Comparison of ENCODE assay signal across 1 cellular context in the genomic region with DNA sequence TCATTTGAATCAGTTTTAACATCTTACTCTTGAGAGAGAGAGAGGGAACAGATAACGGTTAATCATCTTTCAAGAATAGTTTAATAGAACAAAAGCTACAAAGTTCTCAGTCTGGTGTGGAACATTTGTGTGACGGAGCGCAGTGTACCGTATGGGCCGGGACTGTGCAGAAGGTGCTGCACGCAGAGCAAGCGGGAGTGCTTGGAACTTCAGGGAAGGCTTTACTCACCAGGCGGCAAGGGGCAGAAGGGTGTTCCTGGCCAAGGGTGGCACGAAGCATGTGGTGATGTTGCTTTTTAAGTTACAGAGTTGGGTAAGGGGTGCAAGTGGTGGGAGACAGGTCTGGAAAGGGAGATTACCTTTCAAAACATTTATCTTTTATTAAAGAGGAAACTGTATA.
TF ChIP-seq lines count a peak whose summit lies in the region.

No MANE protein-coding gene starts in this region.

TF ChIP-seq in IMR-90, 13 proteins besides CTCF, POLR2A, EP300 and RAD21 (continued from another document):
- TF ChIP-seq, protein P1, sequence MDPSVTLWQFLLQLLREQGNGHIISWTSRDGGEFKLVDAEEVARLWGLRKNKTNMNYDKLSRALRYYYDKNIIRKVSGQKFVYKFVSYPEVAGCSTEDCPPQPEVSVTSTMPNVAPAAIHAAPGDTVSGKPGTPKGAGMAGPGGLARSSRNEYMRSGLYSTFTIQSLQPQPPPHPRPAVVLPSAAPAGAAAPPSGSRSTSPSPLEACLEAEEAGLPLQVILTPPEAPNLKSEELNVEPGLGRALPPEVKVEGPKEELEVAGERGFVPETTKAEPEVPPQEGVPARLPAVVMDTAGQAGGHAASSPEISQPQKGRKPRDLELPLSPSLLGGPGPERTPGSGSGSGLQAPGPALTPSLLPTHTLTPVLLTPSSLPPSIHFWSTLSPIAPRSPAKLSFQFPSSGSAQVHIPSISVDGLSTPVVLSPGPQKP (IDR thresholded peaks at IDR 0.05; ENCODE audit: borderline replicate concordance, low read depth, low read length): no peak
- TF ChIP-seq SMC3 (IDR thresholded peaks at IDR 0.05; ENCODE audit: low read depth, low read length) (no peak), RCOR1 (IDR thresholded peaks at IDR 0.05; ENCODE audit: insufficient replicate concordance, low read length) (no peak), BHLHE40 (IDR thresholded peaks at IDR 0.05; ENCODE audit: low read depth, low read length) (no peak), MXI1 (IDR thresholded peaks at IDR 0.05; ENCODE audit: borderline replicate concordance, low read depth, low read length) (no peak), NFE2L2 (IDR thresholded peaks at IDR 0.05; ENCODE audit: low read depth, low read length) (no peak), MAFK (IDR thresholded peaks at IDR 0.05; ENCODE audit: low read depth, low read length) (no peak), FOS (IDR thresholded peaks at IDR 0.05; ENCODE audit: low read depth, low read length) (no peak), CEBPB (IDR thresholded peaks at IDR 0.05; ENCODE audit: low read depth, low read length) (no peak)
- TF ChIP-seq, protein P2, sequence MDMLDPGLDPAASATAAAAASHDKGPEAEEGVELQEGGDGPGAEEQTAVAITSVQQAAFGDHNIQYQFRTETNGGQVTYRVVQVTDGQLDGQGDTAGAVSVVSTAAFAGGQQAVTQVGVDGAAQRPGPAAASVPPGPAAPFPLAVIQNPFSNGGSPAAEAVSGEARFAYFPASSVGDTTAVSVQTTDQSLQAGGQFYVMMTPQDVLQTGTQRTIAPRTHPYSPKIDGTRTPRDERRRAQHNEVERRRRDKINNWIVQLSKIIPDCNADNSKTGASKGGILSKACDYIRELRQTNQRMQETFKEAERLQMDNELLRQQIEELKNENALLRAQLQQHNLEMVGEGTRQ (IDR thresholded peaks at IDR 0.05; ENCODE audit: low read depth, low read length): no peak
